ENCODE assay signal across 12 cellular contexts in the genomic region with DNA sequence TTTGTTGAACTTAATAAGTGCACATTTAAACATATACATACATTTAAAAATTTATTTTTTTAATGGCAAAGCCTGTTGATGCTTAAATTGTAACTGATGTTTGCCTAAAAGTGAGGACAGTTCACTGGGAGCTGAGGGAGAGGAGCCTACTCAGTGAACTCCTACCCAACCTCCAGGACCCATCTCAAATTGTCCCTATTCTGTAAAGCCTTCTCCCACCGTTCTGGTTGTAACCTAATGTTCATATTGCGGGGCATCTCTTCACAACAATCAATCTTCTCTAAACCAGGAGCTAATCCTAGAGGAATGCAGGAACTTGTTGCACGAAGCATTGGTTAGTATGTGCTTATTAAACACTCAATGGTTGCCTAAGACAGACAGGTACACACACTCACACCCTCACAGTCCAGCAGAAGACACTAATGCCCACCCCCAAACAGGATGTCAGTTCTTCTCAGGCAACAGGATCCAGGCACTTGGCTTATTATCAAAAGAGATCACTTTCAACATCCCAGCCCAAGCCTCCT. TPM values are rescaled to one million over a fixed set of nuclear protein-coding genes. Genes with fewer than 3 reads are reported as not detected.
DNase-seq lines count a peak whose midpoint lies in the region; ATAC-seq and TF ChIP-seq lines count a peak whose summit lies in the region.
"Had no signal": no experiment of that assay in that cellular context is flagged by ENCODE, and none has a peak within 500 bp of the region (broad histone marks: within the 10 kb centered on the region; RNA-seq: fewer than 3 reads in every experiment).

No MANE protein-coding gene starts in this region.

- no peaks in the 10 kb centered on the region for H3K27me3 ChIP-seq in right lobe of liver

- H3K9me3 Mint-ChIP-seq in activated T-cell treated with anti-CD3 and anti-CD28 coated beads, Interleukin-2, amount 50 U/mL, for 4 hours: no peaks in the 10 kb centered on the region

- DNase-seq in activated T-cell treated with anti-CD3 and anti-CD28 coated beads, Interleukin-2, amount 50 U/mL, for 4 hours: no peak
- no peak for DNase-seq in activated T-cell treated with anti-CD3 and anti-CD28 coated beads, Interleukin-2, amount 50 U/mL, for 1 hour
- DNase-seq in right lobe of liver: no peak
- DNase-seq in ureter (ENCODE audit: low spot score): no peak
- no peak for DNase-seq in NCI-H345 (lab: John Stamatoyannopoulos, UW)
- DNase-seq: GOT3, Kasumi-1, NCI-H446 treated with DMSO at 0.1 percent for 48 hours had no signal

- peaks cover 13% of the 10 kb centered on the region for H3K4me1 Mint-ChIP-seq in activated T-cell treated with anti-CD3 and anti-CD28 coated beads, Interleukin-2, amount 50 U/mL, for 4 hours (ENCODE audit: low read depth)

- no peaks in the 10 kb centered on the region for H3K9me3 ChIP-seq in right lobe of liver

- 33% methylated on average over 1 of the region's 3 CpGs for whole genome bisulfite sequencing in right lobe of liver (ENCODE audit: insufficient coverage, low coverage, low lambda C conversion rate, missing lambda C conversion rate)

- peak overlapping the region; percentile 57 for H3K4me3 Mint-ChIP-seq in activated T-cell treated with anti-CD3 and anti-CD28 coated beads, Interleukin-2, amount 50 U/mL, for 4 hours

- peaks cover 0 to 50% (median 23%) of the 10 kb centered on the region in 4 donors for H3K4me1 ChIP-seq in right lobe of liver

- peaks cover 19% of the 10 kb centered on the region for H3K27me3 Mint-ChIP-seq in activated T-cell treated with anti-CD3 and anti-CD28 coated beads, Interleukin-2, amount 50 U/mL, for 4 hours (ENCODE audit: low read depth)

- intact Hi-C loops in right lobe of liver (cut with DNase I): no loop called here

- no peaks in the 10 kb centered on the region for H3K36me3 Mint-ChIP-seq in activated T-cell treated with anti-CD3 and anti-CD28 coated beads, Interleukin-2, amount 50 U/mL, for 4 hours (ENCODE audit: insufficient read depth)

- no peak for ATAC-seq in activated T-cell treated with anti-CD3 and anti-CD28 coated beads, Interleukin-2, amount 50 U/mL, for 4 hours
- ATAC-seq in right lobe of liver (no peak), HG03196 (IDR thresholded peaks at IDR 0.05; ENCODE audit: unreplicated experiment) (no peak)
- ATAC-seq: esophagus mucosa had no signal

- TF ChIP-seq CTCF in right lobe of liver (IDR thresholded peaks at IDR 0.05): no peak

- no peak for TF ChIP-seq POLR2A in right lobe of liver (IDR thresholded peaks at IDR 0.05)

- H3K27ac ChIP-seq in angular gyrus (ENCODE audit: low read depth, low read length) (peak overlapping the region; percentile 94), right lobe of liver (peak overlapping the region; percentile 30 to 97 (median 97)), temporal lobe (ENCODE audit: low read depth, low read length) (peak overlapping the region; percentile 95)

- no peaks in the 10 kb centered on the region for H3K36me3 ChIP-seq in right lobe of liver

- H3K4me3 ChIP-seq in right lobe of liver: peak overlapping the region; percentile 81 to 98 (median 97)

RNA-seq across cellular contexts. Expression of a gene that starts 1.8 kb away (rescaled TPM):
- total RNA-seq in activated T-cell treated with anti-CD3 and anti-CD28 coated beads, Interleukin-2, amount 50 U/mL, for 4 hours: 1 to 10 TPM in 1 of 3 donors, under 1 TPM in 2; 0.71 to 1.3 (median 0.71) TPM
- total RNA-seq in right lobe of liver (10 to 100 TPM; 18.4 to 91.8 (median 47.8) TPM), temporal lobe (0.98 TPM), ureter (91.9 TPM)
